In genomic region chr2:213238753-213239591, GRCh38 we compare ENCODE assay signal across 8 cellular contexts.
DNase-seq lines count a peak whose midpoint lies in the region; ATAC-seq, FAIRE-seq and TF ChIP-seq lines count a peak whose summit lies in the region.

No MANE protein-coding gene starts in this region.

- H3K27ac ChIP-seq in KOPT-K1 (ENCODE audit: low read depth, low read length, poor library complexity, severe bottlenecking) = peak overlapping the region; percentile 98

- FAIRE-seq in urothelium cell line (lab: Jason Lieb, UNC) = no peak

- peaks cover 6% of the 10 kb centered on the region for H3K27me3 Mint-ChIP-seq in activated naive CD4-positive, alpha-beta T cell treated with anti-CD3 and anti-CD28 coated beads, Interleukin-2, amount 10 ng/mL, durations not matched to agents 7 days and 5 days

- no peaks in the 10 kb centered on the region for H3K9me3 ChIP-seq in KOPT-K1 (ENCODE audit: insufficient read depth, low read length, poor library complexity, severe bottlenecking)

- TF ChIP-seq CTCF in GM10266 (IDR thresholded peaks at IDR 0.05; ENCODE audit: control insufficient read depth, insufficient read depth, low read depth, missing control alignments) = no peak

- in situ Hi-C loops in KBM-7 (cut with MboI; ENCODE audit: low pct_unique_long_range_greater_than_20kb, low sequenced_read_pairs) = no loop called here

- H3K27ac Mint-ChIP-seq in activated naive CD4-positive, alpha-beta T cell treated with anti-CD3 and anti-CD28 coated beads, Interleukin-2, amount 10 ng/mL, durations not matched to agents 7 days and 5 days = no peak overlapping the region

- peaks cover 9% of the 10 kb centered on the region for H3K4me1 Mint-ChIP-seq in activated naive CD4-positive, alpha-beta T cell treated with anti-CD3 and anti-CD28 coated beads, Interleukin-2, amount 10 ng/mL, durations not matched to agents 7 days and 5 days

- no peaks in the 10 kb centered on the region for H3K36me3 Mint-ChIP-seq in activated naive CD4-positive, alpha-beta T cell treated with anti-CD3 and anti-CD28 coated beads, Interleukin-2, amount 10 ng/mL, durations not matched to agents 7 days and 5 days

- peak; percentile 37 for ATAC-seq in GM21717 (IDR thresholded peaks at IDR 0.05; ENCODE audit: unreplicated experiment)

- peak; percentile 5 for DNase-seq in GM10266 (ENCODE audit: extremely low spot score)
- DNase-seq in fibroblast of gingiva (ENCODE audit: low read depth) = peak; percentile 89
- DNase-seq in urothelium cell line (ENCODE audit: low spot score) = peak; percentile 63
- DNase-seq in NCI-H187 (lab: John Stamatoyannopoulos, UW) = no peak
- no peak for DNase-seq in activated naive CD4-positive, alpha-beta T cell treated with anti-CD3 and anti-CD28 coated beads, Interleukin-2, amount 10 ng/mL, durations not matched to agents 7 days and 5 days
- DNase-seq in KBM-7 = no peak

- CTCF ChIA-PET in activated naive CD4-positive, alpha-beta T cell treated with anti-CD3 and anti-CD28 coated beads, Interleukin-2, amount 10 ng/mL, durations not matched to agents 7 days and 5 days (lab: Charles Lee) = no interaction called here

- no peaks in the 10 kb centered on the region for H3K36me3 ChIP-seq in KOPT-K1 (ENCODE audit: insufficient read depth, low read length)

- H3K4me3 Mint-ChIP-seq in activated naive CD4-positive, alpha-beta T cell treated with anti-CD3 and anti-CD28 coated beads, Interleukin-2, amount 10 ng/mL, durations not matched to agents 7 days and 5 days = no peak overlapping the region

- no peaks in the 10 kb centered on the region for H3K9me3 Mint-ChIP-seq in activated naive CD4-positive, alpha-beta T cell treated with anti-CD3 and anti-CD28 coated beads, Interleukin-2, amount 10 ng/mL, durations not matched to agents 7 days and 5 days

Comparison
In these comparisons a context has a peak if more than half of its experiments do, and no peak if none do; other contexts are left out.
1. DNase-seq: peak in GM10266 (single experiment), fibroblast of gingiva (single experiment) and urothelium cell line (single experiment); none in NCI-H187 (0 of 2), activated naive CD4-positive, alpha-beta T cell treated with anti-CD3 and anti-CD28 coated beads, Interleukin-2, amount 10 ng/mL, durations not matched to agents 7 days and 5 days (single experiment) and KBM-7 (single experiment).